9 cellular contexts compared by ENCODE assay signal in the genomic region with DNA sequence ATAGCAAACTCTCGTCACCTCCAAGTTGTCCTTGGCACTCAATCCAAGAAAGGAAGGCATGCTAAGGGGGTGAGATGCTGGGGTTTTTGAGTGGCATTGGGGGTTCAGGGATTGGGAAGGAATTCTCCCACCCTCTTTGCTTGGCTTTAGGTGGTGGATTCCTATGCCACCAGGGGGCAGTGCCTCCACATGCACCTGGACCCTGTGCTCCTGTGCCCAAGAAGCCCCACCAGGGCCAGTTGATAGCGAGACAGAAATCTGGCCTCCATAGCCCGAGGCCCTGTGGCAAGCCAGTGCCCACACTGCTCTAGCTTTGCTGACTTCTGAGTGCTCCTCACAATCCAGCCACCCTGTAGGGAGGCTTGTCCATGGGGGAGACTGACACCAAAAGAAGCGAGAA. TPM values are rescaled to one million over a fixed set of nuclear protein-coding genes. Genes with fewer than 3 reads are reported as not detected.
DNase-seq lines count a peak whose midpoint lies in the region; ATAC-seq and TF ChIP-seq lines count a peak whose summit lies in the region.
"Had no signal": no experiment of that assay in that cellular context is flagged by ENCODE, and none has a peak within 500 bp of the region (broad histone marks: within the 10 kb centered on the region; RNA-seq: fewer than 3 reads in every experiment).

No MANE protein-coding gene starts in this region.

- ATAC-seq in GM18868 (IDR thresholded peaks at IDR 0.05; ENCODE audit: unreplicated experiment) = peak; percentile 52
- no peak for ATAC-seq in HG02610 (IDR thresholded peaks at IDR 0.05; ENCODE audit: unreplicated experiment)
- no peak for ATAC-seq in HG03457 (IDR thresholded peaks at IDR 0.05; ENCODE audit: unreplicated experiment)
- ATAC-seq: stimulated activated effector memory CD8-positive, alpha-beta T cell treated with anti-CD3 and anti-CD28 coated beads, Interleukin-12 subunit alpha, Interleukin-12 subunit beta, amount 100 ng/mL, for 72 hours had no signal

- intact Hi-C loops in OCI-LY7 (cut with micrococcal nuclease; ENCODE audit: unreplicated experiment) = no loop called here

- no peak overlapping the region for H3K27ac ChIP-seq in OCI-LY7 (ENCODE audit: low read depth, low read length, poor library complexity, severe bottlenecking)

- H3K9me2 ChIP-seq in OCI-LY7 (ENCODE audit: insufficient read depth, low read length) = no peaks in the 10 kb centered on the region

- no peaks in the 10 kb centered on the region for H3K36me3 ChIP-seq in OCI-LY7 (ENCODE audit: insufficient read depth, low read length)

- H3K4me3 ChIP-seq in OCI-LY7 (ENCODE audit: low read depth, low read length, poor library complexity, severe bottlenecking) (no peak overlapping the region), fibroblast of mammary gland (ENCODE audit: control insufficient read depth, low read depth, low read length) (no peak overlapping the region)

- no peaks in the 10 kb centered on the region for H3K79me2 ChIP-seq in OCI-LY7 (ENCODE audit: insufficient read depth, low read depth, low read length)

- H3K4me2 ChIP-seq in OCI-LY7 (ENCODE audit: low read length) = no peak overlapping the region

- no peak overlapping the region for H2AFZ ChIP-seq in OCI-LY7 (ENCODE audit: low read length)

- no peaks in the 10 kb centered on the region for H3K4me1 ChIP-seq in OCI-LY7 (ENCODE audit: insufficient read depth, low read length, poor library complexity, severe bottlenecking)

- TF ChIP-seq CTCF in OCI-LY7 (conservative IDR thresholded peaks at IDR 0.05; ENCODE audit: low read length) (peak; percentile 67), fibroblast of mammary gland (conservative IDR thresholded peaks at IDR 0.05; ENCODE audit: control insufficient read depth, insufficient read depth, low read depth, low read length) (peak; percentile 46)

- H3K9me3 ChIP-seq in OCI-LY7 (ENCODE audit: low read length) = no peaks in the 10 kb centered on the region

- BruUV-seq in OCI-LY7 (replicated peaks; lab: Mats Ljungman, UMichigan) = no TSS peak

- CTCF ChIA-PET in OCI-LY7 (lab: Charles Lee; ENCODE audit: unreplicated experiment) = no interaction called here

- H4K20me1 ChIP-seq in OCI-LY7 (ENCODE audit: insufficient read depth, low read length) = no peaks in the 10 kb centered on the region

- DNase-seq in COLO668 (lab: John Stamatoyannopoulos, UW; ENCODE audit: unreplicated experiment) (peak; percentile 27), OCI-LY7 (ENCODE audit: low spot score) (peak; percentile 11), fibroblast of mammary gland (ENCODE audit: low read depth) (no peak), C1 segment of cervical spinal cord (lab: John Stamatoyannopoulos, UW) (no peak), ecto neural progenitor cell (ENCODE audit: low spot score) (no peak)

- POLR2A ChIA-PET in OCI-LY7 (lab: Charles Lee) = no interaction called here

RNA-seq across cellular contexts. Expression of gene FATE1, which starts 2.0 kb away (rescaled TPM):
- not detected in 2 replicates for total RNA-seq in OCI-LY7 (2014; rRNA removed; shearing (Covaris generic))
- total RNA-seq in OCI-LY7 (2022) = not detected in 2 replicates

RNA-seq across cellular contexts. Expression of gene PRRG3, which starts 18.6 kb away (rescaled TPM):
- total RNA-seq in OCI-LY7 (2014; rRNA removed; shearing (Covaris generic)) = not detected in 2 replicates
- not detected in 2 replicates for total RNA-seq in OCI-LY7 (2022)

RNA-seq across cellular contexts. Expression of gene CNGA2, which starts 20.7 kb away (rescaled TPM):
- not detected in 2 replicates for total RNA-seq in OCI-LY7 (2014; rRNA removed; shearing (Covaris generic))
- not detected in 2 replicates for total RNA-seq in OCI-LY7 (2022)

Comparison
In these comparisons a context has a peak if more than half of its experiments do, and no peak if none do; other contexts are left out.
1. DNase-seq: peak in COLO668 (single experiment) and OCI-LY7 (single experiment); none in fibroblast of mammary gland (single experiment), C1 segment of cervical spinal cord (0 of 14) and ecto neural progenitor cell (single experiment).